Comparison of ENCODE assay signal across 19 cellular contexts in the genomic region with DNA sequence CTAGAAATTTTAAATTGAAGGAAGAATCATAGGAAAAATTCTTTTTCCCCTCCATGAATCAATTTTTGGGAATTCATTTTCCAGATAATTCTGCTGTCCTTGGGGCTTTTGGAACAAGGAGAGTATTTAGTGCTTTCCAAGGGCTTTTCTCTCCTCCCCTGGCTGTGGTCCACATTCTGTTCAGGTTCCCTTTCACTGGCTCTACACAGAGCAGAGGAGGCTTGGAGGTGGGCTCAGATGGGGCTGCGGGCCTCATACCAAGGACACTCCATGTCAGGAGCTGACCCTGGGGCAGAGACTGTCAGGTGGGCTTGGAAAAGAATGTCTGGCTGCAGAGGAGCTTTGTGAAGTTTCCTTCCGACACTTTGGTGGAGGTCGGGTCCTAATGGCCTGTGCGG.
"Had no signal": no experiment of that assay in that cellular context is flagged by ENCODE, and none has a peak within 500 bp of the region (broad histone marks: within the 10 kb centered on the region; RNA-seq: fewer than 3 reads in every experiment).

No MANE protein-coding gene starts in this region.

- H3K4me3 ChIP-seq: coronary artery, heart left ventricle, lower lobe of right lung, SK-N-MC, tibial nerve had no signal

- H3K4me3 Mint-ChIP-seq: activated CD4-positive, alpha-beta T cell treated with anti-CD3 and anti-CD28 coated beads, Interleukin-2, amount 10 ng/mL, durations not matched to agents 24 days and 14 days; activated CD8-positive, alpha-beta T cell treated with anti-CD3 and anti-CD28 coated beads for 36 hours; activated naive CD4-positive, alpha-beta T cell treated with anti-CD3 and anti-CD28 coated beads, Interleukin-2, amount 10 ng/mL, durations not matched to agents 7 days and 5 days; activated naive CD8-positive, alpha-beta T cell treated with anti-CD3 and anti-CD28 coated beads, Interleukin-2, amount 50 U/mL, for 24 hours; activated T-cell treated with anti-CD3 and anti-CD28 coated beads, Interleukin-2, amount 50 U/mL, for 4 hours; central memory CD8-positive, alpha-beta T cell; nephron; T-helper 2 cell treated with Interferon-gamma antibody and Interleukin-4, amounts not matched to agents 5 μg/mL and 100 μg/mL, for 36 hours had no signal

- ATAC-seq: activated CD8-positive, alpha-beta T cell treated with anti-CD3 and anti-CD28 coated beads for 36 hours; activated naive CD8-positive, alpha-beta T cell treated with anti-CD3 and anti-CD28 coated beads, Interleukin-2, amount 50 U/mL, for 24 hours; activated T-cell treated with anti-CD3 and anti-CD28 coated beads, Interleukin-2, amount 50 U/mL, for 4 hours had no signal

- H3K9me3 Mint-ChIP-seq: activated CD4-positive, alpha-beta T cell treated with anti-CD3 and anti-CD28 coated beads, Interleukin-2, amount 10 ng/mL, durations not matched to agents 24 days and 14 days; activated CD8-positive, alpha-beta T cell treated with anti-CD3 and anti-CD28 coated beads for 36 hours; activated naive CD4-positive, alpha-beta T cell treated with anti-CD3 and anti-CD28 coated beads, Interleukin-2, amount 10 ng/mL, durations not matched to agents 7 days and 5 days; activated naive CD8-positive, alpha-beta T cell treated with anti-CD3 and anti-CD28 coated beads, Interleukin-2, amount 50 U/mL, for 24 hours; activated T-cell treated with anti-CD3 and anti-CD28 coated beads, Interleukin-2, amount 50 U/mL, for 4 hours; central memory CD8-positive, alpha-beta T cell; nephron; T-helper 2 cell treated with Interferon-gamma antibody and Interleukin-4, amounts not matched to agents 5 μg/mL and 100 μg/mL, for 36 hours had no signal

- H3K27me3 ChIP-seq: brain microvascular endothelial cell, heart left ventricle, tibial nerve had no signal

- H3K27ac ChIP-seq: brain microvascular endothelial cell, coronary artery, lower lobe of right lung, SK-N-MC had no signal

- H3K36me3 Mint-ChIP-seq: activated naive CD4-positive, alpha-beta T cell treated with anti-CD3 and anti-CD28 coated beads, Interleukin-2, amount 10 ng/mL, durations not matched to agents 7 days and 5 days had no signal

- DNase-seq: activated CD4-positive, alpha-beta T cell treated with anti-CD3 and anti-CD28 coated beads, Interleukin-2, amount 10 ng/mL, durations not matched to agents 24 days and 14 days; activated CD8-positive, alpha-beta T cell treated with anti-CD3 and anti-CD28 coated beads for 36 hours; activated effector memory CD4-positive, alpha-beta T cell treated with Interleukin-2 at 50 U/mL for 16 hours; activated naive CD4-positive, alpha-beta T cell treated with anti-CD3 and anti-CD28 coated beads, Interleukin-2, amount 10 ng/mL, durations not matched to agents 7 days and 5 days; activated naive CD8-positive, alpha-beta T cell treated with anti-CD3 and anti-CD28 coated beads, Interleukin-2, amount 50 U/mL, for 24 hours; activated T-cell treated with anti-CD3 and anti-CD28 coated beads, Interleukin-2, amount 50 U/mL, for 4 hours; anterior cingulate cortex; brain microvascular endothelial cell; heart left ventricle; lower lobe of right lung; midbrain; stimulated activated CD4-positive, alpha-beta T cell treated with anti-CD3 and anti-CD28 coated beads, Interleukin-2, amount 100 ng/mL, for 24 hours; stimulated activated naive CD4-positive, alpha-beta T cell treated with Interleukin-2 at 50 U/mL for 16 hours had no signal

- H3K27ac Mint-ChIP-seq: activated CD4-positive, alpha-beta T cell treated with anti-CD3 and anti-CD28 coated beads, Interleukin-2, amount 10 ng/mL, durations not matched to agents 24 days and 14 days; activated CD8-positive, alpha-beta T cell treated with anti-CD3 and anti-CD28 coated beads for 36 hours; activated naive CD4-positive, alpha-beta T cell treated with anti-CD3 and anti-CD28 coated beads, Interleukin-2, amount 10 ng/mL, durations not matched to agents 7 days and 5 days; activated naive CD8-positive, alpha-beta T cell treated with anti-CD3 and anti-CD28 coated beads, Interleukin-2, amount 50 U/mL, for 24 hours; nephron; T-helper 2 cell treated with Interferon-gamma antibody and Interleukin-4, amounts not matched to agents 5 μg/mL and 100 μg/mL, for 36 hours had no signal

- H3K27me3 Mint-ChIP-seq: activated CD4-positive, alpha-beta T cell treated with anti-CD3 and anti-CD28 coated beads, Interleukin-2, amount 10 ng/mL, durations not matched to agents 24 days and 14 days; activated CD8-positive, alpha-beta T cell treated with anti-CD3 and anti-CD28 coated beads for 36 hours; activated naive CD8-positive, alpha-beta T cell treated with anti-CD3 and anti-CD28 coated beads, Interleukin-2, amount 50 U/mL, for 24 hours had no signal

- H3K36me3 ChIP-seq: brain microvascular endothelial cell, heart left ventricle, lower lobe of right lung, tibial nerve had no signal

- H3K9me3 ChIP-seq: heart left ventricle, lower lobe of right lung, tibial nerve had no signal

- H3K4me1 Mint-ChIP-seq: activated naive CD8-positive, alpha-beta T cell treated with anti-CD3 and anti-CD28 coated beads, Interleukin-2, amount 50 U/mL, for 24 hours; central memory CD8-positive, alpha-beta T cell; nephron had no signal
